In the genomic region with DNA sequence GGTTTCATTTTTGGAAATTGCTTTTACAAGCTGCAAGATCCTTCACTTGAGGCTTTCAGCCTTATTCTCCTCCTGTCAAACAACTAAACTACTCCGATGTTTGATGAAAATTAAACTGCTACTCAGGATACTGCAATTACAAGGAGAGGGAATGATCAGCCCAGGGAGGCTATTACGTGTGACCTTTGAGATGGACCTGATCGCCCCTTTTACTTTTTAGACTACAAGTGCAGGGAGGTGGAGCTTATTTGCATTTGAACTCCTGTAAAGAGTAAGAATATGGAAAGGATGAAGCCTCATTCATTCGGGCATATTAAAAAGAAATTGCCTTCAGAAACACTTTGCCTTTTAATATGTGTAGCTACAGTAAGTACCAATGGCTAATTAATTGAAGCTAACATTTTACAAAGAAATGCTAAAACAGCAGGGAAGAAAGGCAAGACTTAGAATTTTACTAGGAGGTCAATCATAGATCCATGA, we compare ENCODE assay signal across 14 cellular contexts.
A peak's percentile ranks its signal among the peaks of the same experiment; 100 is the strongest.
DNase-seq lines count a peak whose midpoint lies in the region; ATAC-seq and TF ChIP-seq lines count a peak whose summit lies in the region.
"Had no signal": no experiment of that assay in that cellular context is flagged by ENCODE, and none has a peak within 500 bp of the region (broad histone marks: within the 10 kb centered on the region; RNA-seq: fewer than 3 reads in every experiment).

No MANE protein-coding gene starts in this region.

- H3K9ac ChIP-seq in smooth muscle cell (ENCODE audit: low read depth) = no peak overlapping the region

- peaks cover 9% of the 10 kb centered on the region for H3K4me1 Mint-ChIP-seq in activated naive CD4-positive, alpha-beta T cell treated with anti-CD3 and anti-CD28 coated beads for 36 hours (ENCODE audit: low read depth)
- peaks cover 3% of the 10 kb centered on the region for H3K4me1 Mint-ChIP-seq in activated T-helper 17 cell treated with anti-CD3 and anti-CD28 coated beads, Interleukin-2, amount 50 U/mL, for 72 hours
- peaks cover 17 to 22% of the 10 kb centered on the region in 2 donors for H3K4me1 Mint-ChIP-seq in immature natural killer cell

- H2AFZ ChIP-seq in smooth muscle cell (ENCODE audit: low read depth) = no peak overlapping the region

- H3K36me3 Mint-ChIP-seq in activated naive CD4-positive, alpha-beta T cell treated with anti-CD3 and anti-CD28 coated beads for 36 hours (ENCODE audit: low read depth) = no peaks in the 10 kb centered on the region
- no peaks in the 10 kb centered on the region for H3K36me3 Mint-ChIP-seq in activated T-helper 17 cell treated with anti-CD3 and anti-CD28 coated beads, Interleukin-2, amount 50 U/mL, for 72 hours (ENCODE audit: low read depth)
- H3K36me3 Mint-ChIP-seq in immature natural killer cell = peaks cover 0 to 2% (median 0%) of the 10 kb centered on the region in 3 donors
- H3K36me3 Mint-ChIP-seq: activated naive CD8-positive, alpha-beta T cell treated with anti-CD3 and anti-CD28 coated beads, Interleukin-2, amount 10 ng/mL, durations not matched to agents 7 days and 5 days had no signal

- peak overlapping the region; percentile 16 for H3K4me3 Mint-ChIP-seq in activated naive CD4-positive, alpha-beta T cell treated with anti-CD3 and anti-CD28 coated beads for 36 hours
- H3K4me3 Mint-ChIP-seq in activated T-helper 17 cell treated with anti-CD3 and anti-CD28 coated beads, Interleukin-2, amount 50 U/mL, for 72 hours = peak overlapping the region; percentile 36
- H3K4me3 Mint-ChIP-seq in immature natural killer cell = peak overlapping the region; percentile 41 to 76 (median 64)

- no peak overlapping the region for H3K27ac ChIP-seq in smooth muscle cell (ENCODE audit: low read depth)

- no peak for DNase-seq in activated naive CD4-positive, alpha-beta T cell treated with anti-CD3 and anti-CD28 coated beads for 36 hours
- no peak for DNase-seq in activated naive CD4-positive, alpha-beta T cell treated with Interleukin-2 at 50 U/mL for 16 hours
- DNase-seq in immature natural killer cell = no peak
- no peak for DNase-seq in smooth muscle cell (lab: John Stamatoyannopoulos, UW; ENCODE audit: unreplicated experiment)
- DNase-seq in NOMO-1 treated with dmso at 0.1 percent for 144 hours (lab: John Stamatoyannopoulos, UW; ENCODE audit: unreplicated experiment) = no peak
- DNase-seq in DMS53 (lab: John Stamatoyannopoulos, UW) = no peak
- DNase-seq: activated naive CD8-positive, alpha-beta T cell treated with anti-CD3 and anti-CD28 coated beads, Interleukin-2, amount 10 ng/mL, durations not matched to agents 7 days and 5 days; cerebellar nuclear complex; esophagus squamous epithelium; stomach; T1000 had no signal

- H3K4me2 ChIP-seq in smooth muscle cell = peak overlapping the region; percentile 84

- no peaks in the 10 kb centered on the region for H3K27me3 ChIP-seq in smooth muscle cell (ENCODE audit: low read depth)
- H3K27me3 ChIP-seq: esophagus squamous epithelium, stomach had no signal

- H4K20me1 ChIP-seq in smooth muscle cell (ENCODE audit: low read depth) = no peaks in the 10 kb centered on the region

- H3K36me3 ChIP-seq in smooth muscle cell (ENCODE audit: low read depth) = no peaks in the 10 kb centered on the region
- H3K36me3 ChIP-seq: esophagus squamous epithelium, stomach had no signal

- no peak overlapping the region for H3K27ac Mint-ChIP-seq in activated naive CD4-positive, alpha-beta T cell treated with anti-CD3 and anti-CD28 coated beads for 36 hours
- no peak overlapping the region for H3K27ac Mint-ChIP-seq in activated T-helper 17 cell treated with anti-CD3 and anti-CD28 coated beads, Interleukin-2, amount 50 U/mL, for 72 hours
- H3K27ac Mint-ChIP-seq in immature natural killer cell = peak overlapping the region in 4 of 6 donors; percentile 18 to 62 (median 38)
- H3K27ac Mint-ChIP-seq: activated naive CD8-positive, alpha-beta T cell treated with anti-CD3 and anti-CD28 coated beads, Interleukin-2, amount 10 ng/mL, durations not matched to agents 7 days and 5 days had no signal

- intact Hi-C loops in activated naive CD4-positive, alpha-beta T cell treated with anti-CD3 and anti-CD28 coated beads for 36 hours (cut with micrococcal nuclease) = no loop called here

- no peaks in the 10 kb centered on the region for H3K79me2 ChIP-seq in smooth muscle cell (ENCODE audit: low read depth)

- no peak overlapping the region for H3K4me3 ChIP-seq in smooth muscle cell

- H3K9me3 Mint-ChIP-seq in activated naive CD4-positive, alpha-beta T cell treated with anti-CD3 and anti-CD28 coated beads for 36 hours = no peaks in the 10 kb centered on the region
- no peaks in the 10 kb centered on the region for H3K9me3 Mint-ChIP-seq in activated T-helper 17 cell treated with anti-CD3 and anti-CD28 coated beads, Interleukin-2, amount 50 U/mL, for 72 hours
- no peaks in the 10 kb centered on the region for H3K9me3 Mint-ChIP-seq in immature natural killer cell
- H3K9me3 Mint-ChIP-seq: activated naive CD8-positive, alpha-beta T cell treated with anti-CD3 and anti-CD28 coated beads, Interleukin-2, amount 10 ng/mL, durations not matched to agents 7 days and 5 days had no signal

- CTCF ChIA-PET in activated naive CD4-positive, alpha-beta T cell treated with anti-CD3 and anti-CD28 coated beads for 36 hours (lab: Charles Lee) = interaction anchor here (1.1 to 6.1 kb wide), 3 partner anchors 13 to 357 kb away, joined by 3 to 81 read pairs (median 4); no protein-coding TSS in a partner anchor

- no peaks in the 10 kb centered on the region for H3K9me3 ChIP-seq in smooth muscle cell (replicated peaks; ENCODE audit: low read depth)
- H3K9me3 ChIP-seq: esophagus squamous epithelium, stomach had no signal

- H3K27me3 Mint-ChIP-seq in activated naive CD4-positive, alpha-beta T cell treated with anti-CD3 and anti-CD28 coated beads for 36 hours (ENCODE audit: low read depth) = peaks cover 32% of the 10 kb centered on the region
- peaks cover 6% of the 10 kb centered on the region for H3K27me3 Mint-ChIP-seq in activated T-helper 17 cell treated with anti-CD3 and anti-CD28 coated beads, Interleukin-2, amount 50 U/mL, for 72 hours
- H3K27me3 Mint-ChIP-seq in immature natural killer cell (ENCODE audit: low read depth in 3 of 3) = peaks cover 4 to 11% (median 4%) of the 10 kb centered on the region in 3 donors

- no peaks in the 10 kb centered on the region for H3F3A ChIP-seq in smooth muscle cell (ENCODE audit: low read depth)

- H3K4me1 ChIP-seq in smooth muscle cell (ENCODE audit: low read depth) = peaks cover 13% of the 10 kb centered on the region

- WGBS in smooth muscle cell (ENCODE audit: low lambda C conversion rate) = 60% methylated on average over 4 of the region's 4 CpGs

- no peak for TF ChIP-seq CTCF in smooth muscle cell (IDR thresholded peaks at IDR 0.05; ENCODE audit: borderline replicate concordance, insufficient read depth, poor library complexity, severe bottlenecking)

- ATAC-seq in activated T-helper 17 cell treated with anti-CD3 and anti-CD28 coated beads, Interleukin-2, amount 50 U/mL, for 72 hours (replicated peaks) = no peak
- ATAC-seq in GM19463 (IDR thresholded peaks at IDR 0.05; ENCODE audit: unreplicated experiment) = no peak
- ATAC-seq: sciatic nerve had no signal

Comparison
In these comparisons a context has a peak if more than half of its experiments do, and no peak if none do; other contexts are left out.
1. H3K27ac Mint-ChIP-seq: peak in immature natural killer cell (4 of 6); none in activated naive CD4-positive, alpha-beta T cell treated with anti-CD3 and anti-CD28 coated beads for 36 hours (single experiment) and activated T-helper 17 cell treated with anti-CD3 and anti-CD28 coated beads, Interleukin-2, amount 50 U/mL, for 72 hours (single experiment).
2. Peak in every context shown above with its lines, with median percentiles within 50 percentile points of each other: H3K4me3 Mint-ChIP-seq.